Comparison of ENCODE assay signal across 1 cellular context in genomic region chr7:153422291-153423189, GRCh38.
TF ChIP-seq lines count a peak whose summit lies in the region.

No MANE protein-coding gene starts in this region.

TF ChIP-seq in K562, 482 proteins besides CTCF, POLR2A, EP300 and RAD21 (continued from another document):
- TF ChIP-seq MYC (IDR thresholded peaks at IDR 0.05; ENCODE audit: low read depth, low read length), result peak; percentile 55; the same call in 1 of the 2 replicates
- no peak for TF ChIP-seq MYC (CRISPR knock-in tag; IDR thresholded peaks at IDR 0.05; ENCODE audit: borderline replicate concordance, low read depth)
- peak; percentile 69 for TF ChIP-seq GABPA (tag; conservative IDR thresholded peaks at IDR 0.05; ENCODE audit: low read depth)
- peak; percentile 79; the same call in 1 of the 2 replicates for TF ChIP-seq NBN (IDR thresholded peaks at IDR 0.05; ENCODE audit: low read depth)
- peak; percentile 98 for TF ChIP-seq ATF4 (CRISPR knock-in tag; IDR thresholded peaks at IDR 0.05)
- TF ChIP-seq SNIP1 (IDR thresholded peaks at IDR 0.05; ENCODE audit: low read depth), result no peak
- TF ChIP-seq FOXA3 (CRISPR knock-in tag; conservative IDR thresholded peaks at IDR 0.05 in 1 of 2, IDR thresholded peaks at IDR 0.05 in 1 of 2), result peak in 1 of 2 experiments; percentile 60; a peak in 2 of 4 replicates
- TF ChIP-seq ZNF780A (CRISPR knock-in tag; IDR thresholded peaks at IDR 0.05), result 0 out of 2 replicates have a peak, but pooled peaks have one; percentile 46
- TF ChIP-seq ZNF239 (CRISPR knock-in tag; IDR thresholded peaks at IDR 0.05), result peak; percentile 54; the same call in 1 of the 2 replicates
- peak; percentile 50; the same call in 1 of the 2 replicates for TF ChIP-seq ARID1B (IDR thresholded peaks at IDR 0.05)
- 0 out of 4 replicates have a peak, but pooled peaks of 1 of the 2 experiments have one; percentile 55 for TF ChIP-seq ZNF318 (IDR thresholded peaks at IDR 0.05; ENCODE audit: borderline replicate concordance in 1 of 2, low read depth in 1 of 2)
- peak; percentile 21 for TF ChIP-seq ZFP36 (IDR thresholded peaks at IDR 0.05; ENCODE audit: low read depth, low read length, partially characterized antibody)
- TF ChIP-seq ZNF212 (CRISPR knock-in tag; IDR thresholded peaks at IDR 0.05), result no peak
- TF ChIP-seq ZNF395 (CRISPR knock-in tag; IDR thresholded peaks at IDR 0.05), result peak; percentile 65; the same call in 1 of the 2 replicates
- TF ChIP-seq POLR2G (IDR thresholded peaks at IDR 0.05; ENCODE audit: low read depth, low read length), result no peak
- 0 out of 2 replicates have a peak, but pooled peaks have one; percentile 15 for TF ChIP-seq ZNF830 (CRISPR knock-in tag; IDR thresholded peaks at IDR 0.05)
- peak; percentile 97 for TF ChIP-seq ZNF766 (CRISPR knock-in tag; conservative IDR thresholded peaks at IDR 0.05)
- no peak for TF ChIP-seq STAT5A (IDR thresholded peaks at IDR 0.05; ENCODE audit: borderline replicate concordance, low read length)
- TF ChIP-seq RCOR1 (IDR thresholded peaks at IDR 0.05; ENCODE audit: borderline replicate concordance in 1 of 2, low read depth in 2 of 2, low read length in 2 of 2), result peak in 1 of 2 experiments; percentile 95; a peak in 2 of 4 replicates
- TF ChIP-seq HNRNPH1 (optimal IDR thresholded peaks at IDR 0.05; ENCODE audit: low read depth, low read length), result no peak
- TF ChIP-seq ZSCAN32 (CRISPR knock-in tag; IDR thresholded peaks at IDR 0.05), result peak; percentile 86
- TF ChIP-seq ZNF668 (CRISPR knock-in tag; IDR thresholded peaks at IDR 0.05), result no peak
- peak; percentile 88 for TF ChIP-seq ATF3 (IDR thresholded peaks at IDR 0.05)
- TF ChIP-seq ATF3 (CRISPR knock-in tag; conservative IDR thresholded peaks at IDR 0.05), result no peak
- peak; percentile 93 for TF ChIP-seq CEBPG (CRISPR knock-in tag; IDR thresholded peaks at IDR 0.05)
- peak; percentile 99 for TF ChIP-seq CEBPG (tag; conservative IDR thresholded peaks at IDR 0.05 in 1 of 2, IDR thresholded peaks at IDR 0.05 in 1 of 2)
- TF ChIP-seq MED1 (CRISPR knock-in tag; IDR thresholded peaks at IDR 0.05; ENCODE audit: borderline replicate concordance), result no peak
- TF ChIP-seq RNF219 (CRISPR knock-in tag; IDR thresholded peaks at IDR 0.05), result no peak
- peak; percentile 63 for TF ChIP-seq MECOM (CRISPR knock-in tag; IDR thresholded peaks at IDR 0.05)
- TF ChIP-seq ZNF431 (CRISPR knock-in tag; IDR thresholded peaks at IDR 0.05), result no peak
- TF ChIP-seq NFRKB (IDR thresholded peaks at IDR 0.05; ENCODE audit: low read depth), result peak; percentile 56
- peak; percentile 34; the same call in 1 of the 2 replicates for TF ChIP-seq GTF2E2 (tag; IDR thresholded peaks at IDR 0.05)
- TF ChIP-seq ZKSCAN1 (IDR thresholded peaks at IDR 0.05; ENCODE audit: low read depth, low read length), result no peak
- peak; percentile 20; the same call in 1 of the 2 replicates for TF ChIP-seq JUN (IDR thresholded peaks at IDR 0.05; ENCODE audit: borderline replicate concordance, low read depth, low read length)
- TF ChIP-seq JUN (CRISPR knock-in tag; IDR thresholded peaks at IDR 0.05; ENCODE audit: borderline replicate concordance), result no peak
- TF ChIP-seq RHOXF2B (CRISPR knock-in tag; conservative IDR thresholded peaks at IDR 0.05), result 0 out of 2 replicates have a peak, but pooled peaks have one; percentile 46
- no peak for TF ChIP-seq POLR2AphosphoS2 (IDR thresholded peaks at IDR 0.05; ENCODE audit: low read length)
- peak; percentile 22; the same call in 1 of the 2 replicates for TF ChIP-seq ZNF584 (CRISPR knock-in tag; IDR thresholded peaks at IDR 0.05; ENCODE audit: low read depth)
- no peak for TF ChIP-seq ETS1 (conservative IDR thresholded peaks at IDR 0.05; ENCODE audit: control insufficient read depth, low read depth, low read length)
- no peak for TF ChIP-seq NR2C1 (IDR thresholded peaks at IDR 0.05)
- peak; percentile 61; the same call in 1 of the 2 replicates for TF ChIP-seq NR2C1 (tag; IDR thresholded peaks at IDR 0.05)
